In genomic region chr2:134174711-134175110, GRCh38 we compare ENCODE assay signal across 19 cellular contexts.
"Had no signal": no experiment of that assay in that cellular context is flagged by ENCODE, and none has a peak within 500 bp of the region (broad histone marks: within the 10 kb centered on the region; RNA-seq: fewer than 3 reads in every experiment).

No MANE protein-coding gene starts in this region.

- H3K27me3 ChIP-seq: foreskin keratinocyte, transverse colon, vagina had no signal

- H3K4me3 Mint-ChIP-seq: activated CD8-positive, alpha-beta memory T cell treated with anti-CD3 and anti-CD28 coated beads, Interleukin-2, amount 10 ng/mL, durations not matched to agents 7 days and 5 days; activated T-cell treated with anti-CD3 and anti-CD28 coated beads, Interleukin-2, amount 50 U/mL, for 24 hours; central memory CD8-positive, alpha-beta T cell; mesothelial cell of epicardium had no signal

- H3K9me3 Mint-ChIP-seq: activated naive CD4-positive, alpha-beta T cell treated with anti-CD3 and anti-CD28 coated beads, Interleukin-2, amount 50 U/mL, for 72 hours; activated T-cell treated with anti-CD3 and anti-CD28 coated beads, Interleukin-2, amount 50 U/mL, for 24 hours; central memory CD8-positive, alpha-beta T cell; mesothelial cell of epicardium had no signal

- DNase-seq: activated CD4-positive, alpha-beta T cell treated with anti-CD3 and anti-CD28 coated beads for 1 hour; activated CD4-positive, alpha-beta T cell treated with anti-CD3 and anti-CD28 coated beads, Interleukin-2, amount 50 U/mL, for 48 hours; activated CD8-positive, alpha-beta memory T cell treated with anti-CD3 and anti-CD28 coated beads, Interleukin-2, amount 10 ng/mL, durations not matched to agents 7 days and 5 days; activated effector memory CD4-positive, alpha-beta T cell treated with Interleukin-2 at 50 U/mL for 16 hours; activated T-cell treated with anti-CD3 and anti-CD28 coated beads, Interleukin-2, amount 50 U/mL, for 24 hours; foreskin keratinocyte; glutamatergic neuron; kidney glomerular epithelial cell; lower lobe of right lung; stimulated activated CD4-positive, alpha-beta T cell treated with anti-CD3 and anti-CD28 coated beads, Interleukin-15, amount 100 ng/mL, for 24 hours; stimulated activated CD4-positive, alpha-beta T cell treated with anti-CD3 and anti-CD28 coated beads, Interleukin-4, amount 100 ng/mL, for 1 hour; stimulated activated naive CD4-positive, alpha-beta T cell; T1000; transverse colon had no signal

- ATAC-seq: activated CD8-positive, alpha-beta memory T cell treated with anti-CD3 and anti-CD28 coated beads, Interleukin-2, amount 10 ng/mL, durations not matched to agents 7 days and 5 days; activated naive CD4-positive, alpha-beta T cell treated with anti-CD3 and anti-CD28 coated beads, Interleukin-2, amount 50 U/mL, for 72 hours; foreskin keratinocyte; lower lobe of right lung had no signal

- H3K36me3 ChIP-seq: lower lobe of right lung, transverse colon, vagina had no signal

- H3K27me3 Mint-ChIP-seq: activated CD8-positive, alpha-beta memory T cell treated with anti-CD3 and anti-CD28 coated beads, Interleukin-2, amount 10 ng/mL, durations not matched to agents 7 days and 5 days; activated T-cell treated with anti-CD3 and anti-CD28 coated beads, Interleukin-2, amount 50 U/mL, for 24 hours; central memory CD8-positive, alpha-beta T cell had no signal

- H3K27ac ChIP-seq: coronary artery, lower lobe of right lung, vagina had no signal

- H3K4me3 ChIP-seq: coronary artery, lower lobe of right lung, transverse colon, vagina had no signal

- H3K9me3 ChIP-seq: lower lobe of right lung, transverse colon, vagina had no signal

- H3K27ac Mint-ChIP-seq: activated CD8-positive, alpha-beta memory T cell treated with anti-CD3 and anti-CD28 coated beads, Interleukin-2, amount 10 ng/mL, durations not matched to agents 7 days and 5 days; mesothelial cell of epicardium had no signal

- H3K36me3 Mint-ChIP-seq: activated CD8-positive, alpha-beta memory T cell treated with anti-CD3 and anti-CD28 coated beads, Interleukin-2, amount 10 ng/mL, durations not matched to agents 7 days and 5 days had no signal
